In the genomic region with DNA sequence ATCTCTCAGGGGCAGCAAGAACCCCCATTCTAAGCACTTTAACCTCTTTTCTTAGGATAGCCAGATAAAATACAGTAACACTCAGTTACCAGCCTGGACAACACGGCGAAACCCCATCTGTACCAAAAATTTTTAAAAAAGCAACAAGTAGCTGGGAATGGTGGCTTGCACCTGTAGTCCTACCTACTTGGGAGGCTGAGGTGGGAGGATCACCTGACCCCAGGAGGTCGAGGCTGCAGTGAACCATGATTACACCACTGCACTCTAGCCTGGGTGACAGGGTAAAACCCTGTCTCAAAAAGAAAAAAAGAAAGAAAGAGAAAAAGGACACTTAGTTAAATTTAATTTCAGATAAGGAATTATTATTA, we compare ENCODE assay signal across 1 cellular context.
TF ChIP-seq lines count a peak whose summit lies in the region.

No MANE protein-coding gene starts in this region.

TF ChIP-seq in GM23338, 12 proteins besides CTCF, POLR2A, EP300 and RAD21 (continued from another document):
- TF ChIP-seq, protein P1, sequence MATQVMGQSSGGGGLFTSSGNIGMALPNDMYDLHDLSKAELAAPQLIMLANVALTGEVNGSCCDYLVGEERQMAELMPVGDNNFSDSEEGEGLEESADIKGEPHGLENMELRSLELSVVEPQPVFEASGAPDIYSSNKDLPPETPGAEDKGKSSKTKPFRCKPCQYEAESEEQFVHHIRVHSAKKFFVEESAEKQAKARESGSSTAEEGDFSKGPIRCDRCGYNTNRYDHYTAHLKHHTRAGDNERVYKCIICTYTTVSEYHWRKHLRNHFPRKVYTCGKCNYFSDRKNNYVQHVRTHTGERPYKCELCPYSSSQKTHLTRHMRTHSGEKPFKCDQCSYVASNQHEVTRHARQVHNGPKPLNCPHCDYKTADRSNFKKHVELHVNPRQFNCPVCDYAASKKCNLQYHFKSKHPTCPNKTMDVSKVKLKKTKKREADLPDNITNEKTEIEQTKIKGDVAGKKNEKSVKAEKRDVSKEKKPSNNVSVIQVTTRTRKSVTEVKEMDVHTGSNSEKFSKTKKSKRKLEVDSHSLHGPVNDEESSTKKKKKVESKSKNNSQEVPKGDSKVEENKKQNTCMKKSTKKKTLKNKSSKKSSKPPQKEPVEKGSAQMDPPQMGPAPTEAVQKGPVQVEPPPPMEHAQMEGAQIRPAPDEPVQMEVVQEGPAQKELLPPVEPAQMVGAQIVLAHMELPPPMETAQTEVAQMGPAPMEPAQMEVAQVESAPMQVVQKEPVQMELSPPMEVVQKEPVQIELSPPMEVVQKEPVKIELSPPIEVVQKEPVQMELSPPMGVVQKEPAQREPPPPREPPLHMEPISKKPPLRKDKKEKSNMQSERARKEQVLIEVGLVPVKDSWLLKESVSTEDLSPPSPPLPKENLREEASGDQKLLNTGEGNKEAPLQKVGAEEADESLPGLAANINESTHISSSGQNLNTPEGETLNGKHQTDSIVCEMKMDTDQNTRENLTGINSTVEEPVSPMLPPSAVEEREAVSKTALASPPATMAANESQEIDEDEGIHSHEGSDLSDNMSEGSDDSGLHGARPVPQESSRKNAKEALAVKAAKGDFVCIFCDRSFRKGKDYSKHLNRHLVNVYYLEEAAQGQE (IDR thresholded peaks at IDR 0.05; ENCODE audit: unreplicated experiment) = no peak
- TF ChIP-seq, protein P2, sequence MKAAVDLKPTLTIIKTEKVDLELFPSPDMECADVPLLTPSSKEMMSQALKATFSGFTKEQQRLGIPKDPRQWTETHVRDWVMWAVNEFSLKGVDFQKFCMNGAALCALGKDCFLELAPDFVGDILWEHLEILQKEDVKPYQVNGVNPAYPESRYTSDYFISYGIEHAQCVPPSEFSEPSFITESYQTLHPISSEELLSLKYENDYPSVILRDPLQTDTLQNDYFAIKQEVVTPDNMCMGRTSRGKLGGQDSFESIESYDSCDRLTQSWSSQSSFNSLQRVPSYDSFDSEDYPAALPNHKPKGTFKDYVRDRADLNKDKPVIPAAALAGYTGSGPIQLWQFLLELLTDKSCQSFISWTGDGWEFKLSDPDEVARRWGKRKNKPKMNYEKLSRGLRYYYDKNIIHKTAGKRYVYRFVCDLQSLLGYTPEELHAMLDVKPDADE (IDR thresholded peaks at IDR 0.05) = no peak
